In the genomic region with DNA sequence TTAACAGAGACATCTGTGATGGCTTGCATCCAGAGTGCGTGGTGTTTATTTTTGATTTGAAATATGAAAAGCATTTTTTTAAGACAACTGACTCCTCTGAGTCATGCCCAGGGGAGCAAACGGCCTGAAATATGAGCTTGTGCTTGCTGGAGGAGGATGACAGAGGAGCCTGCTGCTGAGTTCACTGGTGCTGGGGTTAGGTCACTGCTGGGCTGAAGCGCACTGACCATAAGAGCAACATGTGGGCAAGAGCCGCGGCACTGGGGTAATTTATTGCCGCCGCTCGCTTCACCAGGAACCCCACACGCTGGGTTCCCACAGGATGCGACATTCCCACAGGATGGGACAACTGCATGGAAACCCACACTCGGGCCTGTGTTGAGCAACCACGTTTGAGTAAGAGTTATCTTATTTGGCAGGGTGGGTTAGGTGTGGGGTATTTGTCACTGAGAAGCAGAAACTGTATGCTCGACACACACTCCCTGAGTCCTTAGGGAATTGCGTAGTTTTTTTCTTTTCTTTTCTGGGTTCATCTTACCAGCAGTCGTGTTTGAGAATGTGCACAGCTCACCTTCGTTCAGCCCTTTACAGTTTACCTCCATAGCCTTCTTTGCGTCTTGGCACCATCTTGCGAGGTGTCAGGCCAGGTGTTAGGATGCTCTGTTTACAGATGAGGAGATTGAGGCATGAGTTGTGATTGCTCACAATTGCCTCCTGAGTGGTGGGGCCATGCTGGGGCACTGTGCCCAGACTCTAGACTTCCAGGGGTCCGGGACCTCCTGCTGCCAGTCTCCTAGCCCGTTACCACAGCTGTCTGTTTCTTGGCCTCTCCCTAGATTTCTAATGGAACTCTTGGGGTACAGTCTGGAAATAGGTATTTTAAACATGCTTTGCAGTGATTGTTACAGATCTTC, we compare ENCODE assay signal across 1 cellular context.
TF ChIP-seq lines count a peak whose summit lies in the region.

No MANE protein-coding gene starts in this region.

TF ChIP-seq in IMR-90, 13 proteins besides CTCF, POLR2A, EP300 and RAD21 (continued from another document):
- TF ChIP-seq BHLHE40 (IDR thresholded peaks at IDR 0.05; ENCODE audit: low read depth, low read length): peak; percentile 55
- peak; percentile 35; the same call in 1 of the 2 replicates for TF ChIP-seq MXI1 (IDR thresholded peaks at IDR 0.05; ENCODE audit: borderline replicate concordance, low read depth, low read length)
- 0 out of 2 replicates have a peak, but pooled peaks have one; percentile 33 for TF ChIP-seq CHD1 (IDR thresholded peaks at IDR 0.05; ENCODE audit: low read depth, low read length)
- peak; percentile 87 for TF ChIP-seq FOS (IDR thresholded peaks at IDR 0.05; ENCODE audit: low read depth, low read length)
- TF ChIP-seq RCOR1 (IDR thresholded peaks at IDR 0.05; ENCODE audit: insufficient replicate concordance, low read length): peak; percentile 43
- TF ChIP-seq, protein P1, sequence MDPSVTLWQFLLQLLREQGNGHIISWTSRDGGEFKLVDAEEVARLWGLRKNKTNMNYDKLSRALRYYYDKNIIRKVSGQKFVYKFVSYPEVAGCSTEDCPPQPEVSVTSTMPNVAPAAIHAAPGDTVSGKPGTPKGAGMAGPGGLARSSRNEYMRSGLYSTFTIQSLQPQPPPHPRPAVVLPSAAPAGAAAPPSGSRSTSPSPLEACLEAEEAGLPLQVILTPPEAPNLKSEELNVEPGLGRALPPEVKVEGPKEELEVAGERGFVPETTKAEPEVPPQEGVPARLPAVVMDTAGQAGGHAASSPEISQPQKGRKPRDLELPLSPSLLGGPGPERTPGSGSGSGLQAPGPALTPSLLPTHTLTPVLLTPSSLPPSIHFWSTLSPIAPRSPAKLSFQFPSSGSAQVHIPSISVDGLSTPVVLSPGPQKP (IDR thresholded peaks at IDR 0.05; ENCODE audit: borderline replicate concordance, low read depth, low read length): no peak
- TF ChIP-seq SMC3 (IDR thresholded peaks at IDR 0.05; ENCODE audit: low read depth, low read length): no peak; the same call in 1 of the 2 replicates
- TF ChIP-seq CEBPB (IDR thresholded peaks at IDR 0.05; ENCODE audit: low read depth, low read length): peak; percentile 98
